Comparison of ENCODE assay signal across 1 cellular context in genomic region chr6:32146687-32147086, GRCh38.
TF ChIP-seq lines count a peak whose summit lies in the region.

No MANE protein-coding gene starts in this region.

TF ChIP-seq in K562, 482 proteins besides CTCF, POLR2A, EP300 and RAD21:
- peak; percentile 24; the same call in 1 of the 2 replicates for TF ChIP-seq THRB (CRISPR knock-in tag; conservative IDR thresholded peaks at IDR 0.05)
- TF ChIP-seq SMARCA5 (IDR thresholded peaks at IDR 0.05) = no peak
- TF ChIP-seq, protein P1, sequence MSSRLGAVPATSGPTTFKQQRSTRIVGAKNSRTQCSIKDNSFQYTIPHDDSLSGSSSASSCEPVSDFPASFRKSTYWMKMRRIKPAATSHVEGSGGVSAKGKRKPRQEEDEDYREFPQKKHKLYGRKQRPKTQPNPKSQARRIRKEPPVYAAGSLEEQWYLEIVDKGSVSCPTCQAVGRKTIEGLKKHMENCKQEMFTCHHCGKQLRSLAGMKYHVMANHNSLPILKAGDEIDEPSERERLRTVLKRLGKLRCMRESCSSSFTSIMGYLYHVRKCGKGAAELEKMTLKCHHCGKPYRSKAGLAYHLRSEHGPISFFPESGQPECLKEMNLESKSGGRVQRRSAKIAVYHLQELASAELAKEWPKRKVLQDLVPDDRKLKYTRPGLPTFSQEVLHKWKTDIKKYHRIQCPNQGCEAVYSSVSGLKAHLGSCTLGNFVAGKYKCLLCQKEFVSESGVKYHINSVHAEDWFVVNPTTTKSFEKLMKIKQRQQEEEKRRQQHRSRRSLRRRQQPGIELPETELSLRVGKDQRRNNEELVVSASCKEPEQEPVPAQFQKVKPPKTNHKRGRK (tag; IDR thresholded peaks at IDR 0.05) = 0 out of 2 replicates have a peak, but pooled peaks have one; percentile 13
- TF ChIP-seq, protein P2, sequence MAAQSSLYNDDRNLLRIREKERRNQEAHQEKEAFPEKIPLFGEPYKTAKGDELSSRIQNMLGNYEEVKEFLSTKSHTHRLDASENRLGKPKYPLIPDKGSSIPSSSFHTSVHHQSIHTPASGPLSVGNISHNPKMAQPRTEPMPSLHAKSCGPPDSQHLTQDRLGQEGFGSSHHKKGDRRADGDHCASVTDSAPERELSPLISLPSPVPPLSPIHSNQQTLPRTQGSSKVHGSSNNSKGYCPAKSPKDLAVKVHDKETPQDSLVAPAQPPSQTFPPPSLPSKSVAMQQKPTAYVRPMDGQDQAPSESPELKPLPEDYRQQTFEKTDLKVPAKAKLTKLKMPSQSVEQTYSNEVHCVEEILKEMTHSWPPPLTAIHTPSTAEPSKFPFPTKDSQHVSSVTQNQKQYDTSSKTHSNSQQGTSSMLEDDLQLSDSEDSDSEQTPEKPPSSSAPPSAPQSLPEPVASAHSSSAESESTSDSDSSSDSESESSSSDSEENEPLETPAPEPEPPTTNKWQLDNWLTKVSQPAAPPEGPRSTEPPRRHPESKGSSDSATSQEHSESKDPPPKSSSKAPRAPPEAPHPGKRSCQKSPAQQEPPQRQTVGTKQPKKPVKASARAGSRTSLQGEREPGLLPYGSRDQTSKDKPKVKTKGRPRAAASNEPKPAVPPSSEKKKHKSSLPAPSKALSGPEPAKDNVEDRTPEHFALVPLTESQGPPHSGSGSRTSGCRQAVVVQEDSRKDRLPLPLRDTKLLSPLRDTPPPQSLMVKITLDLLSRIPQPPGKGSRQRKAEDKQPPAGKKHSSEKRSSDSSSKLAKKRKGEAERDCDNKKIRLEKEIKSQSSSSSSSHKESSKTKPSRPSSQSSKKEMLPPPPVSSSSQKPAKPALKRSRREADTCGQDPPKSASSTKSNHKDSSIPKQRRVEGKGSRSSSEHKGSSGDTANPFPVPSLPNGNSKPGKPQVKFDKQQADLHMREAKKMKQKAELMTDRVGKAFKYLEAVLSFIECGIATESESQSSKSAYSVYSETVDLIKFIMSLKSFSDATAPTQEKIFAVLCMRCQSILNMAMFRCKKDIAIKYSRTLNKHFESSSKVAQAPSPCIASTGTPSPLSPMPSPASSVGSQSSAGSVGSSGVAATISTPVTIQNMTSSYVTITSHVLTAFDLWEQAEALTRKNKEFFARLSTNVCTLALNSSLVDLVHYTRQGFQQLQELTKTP (IDR thresholded peaks at IDR 0.05; ENCODE audit: low read depth in 1 of 2, partially characterized antibody in 2 of 2) = peak in 1 of 2 experiments; percentile 8
- 0 out of 2 replicates have a peak, but pooled peaks have one; percentile 5 for TF ChIP-seq SMARCA4 (IDR thresholded peaks at IDR 0.05)
- 0 out of 2 replicates have a peak, but pooled peaks have one; percentile 11 for TF ChIP-seq ZBTB26 (CRISPR knock-in tag; IDR thresholded peaks at IDR 0.05)
- no peak for TF ChIP-seq KAT8 (IDR thresholded peaks at IDR 0.05; ENCODE audit: low read depth)
- TF ChIP-seq KLF6 (CRISPR knock-in tag; IDR thresholded peaks at IDR 0.05; ENCODE audit: borderline replicate concordance) = no peak
